7 cellular contexts compared by ENCODE assay signal in the genomic region with DNA sequence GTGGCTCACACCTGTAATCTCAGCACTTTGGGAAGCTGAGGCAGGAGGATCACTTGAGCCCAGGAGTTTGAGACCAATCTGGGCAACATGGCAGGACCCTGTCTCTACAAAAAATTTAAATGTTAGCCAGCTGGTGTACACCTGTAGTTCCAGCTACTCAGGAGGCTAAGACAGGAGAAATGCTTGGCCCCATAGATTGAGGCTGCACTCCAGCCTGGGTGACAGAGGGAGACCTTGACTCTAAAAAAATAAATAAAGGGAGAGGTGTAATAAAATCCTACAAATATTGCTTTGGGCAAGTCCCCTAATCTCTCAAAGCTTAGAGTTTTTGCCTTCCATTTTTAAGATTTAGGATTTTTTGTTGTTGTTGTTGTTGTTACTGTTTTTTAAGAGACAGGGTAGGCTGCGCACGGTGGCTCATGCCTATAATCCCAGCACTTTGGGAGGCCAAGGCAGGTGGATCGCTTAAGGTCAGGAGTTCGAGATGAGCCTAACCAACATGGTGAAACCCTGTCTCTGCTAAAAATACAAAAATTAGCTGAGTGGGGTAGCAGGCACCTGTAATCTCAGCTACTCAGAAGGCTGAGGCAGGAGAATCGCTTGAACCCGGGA. TPM values are rescaled to one million over a fixed set of nuclear protein-coding genes. Genes with fewer than 3 reads are reported as not detected.
A peak's percentile ranks its signal among the peaks of the same experiment; 100 is the strongest.
DNase-seq lines count a peak whose midpoint lies in the region; ATAC-seq and TF ChIP-seq lines count a peak whose summit lies in the region.
"Not testable (repeated sequence)": the region's sequence is repeated elsewhere in the genome, so short reads cannot be mapped to it uniquely, and the experiment has no call there.

No MANE protein-coding gene starts in this region.

- H3K18ac ChIP-seq in trophoblast cell (ENCODE audit: low read length) = not testable (repeated sequence)

- TF ChIP-seq CTCF in GM23338 (conservative IDR thresholded peaks at IDR 0.05; ENCODE audit: low read depth in 2 of 2); HEK293 (tag by site-specific recombination; IDR thresholded peaks at IDR 0.05); endodermal cell (conservative IDR thresholded peaks at IDR 0.05); nephron progenitor cell (IDR thresholded peaks at IDR 0.05); osteocyte (IDR thresholded peaks at IDR 0.05): not testable (repeated sequence)

- H3K9me3 Mint-ChIP-seq in GM23338; endodermal cell; nephron progenitor cell; osteocyte (ENCODE audit: unreplicated experiment): not testable (repeated sequence)

- WGBS in endodermal cell (ENCODE audit: insufficient coverage in 1 of 2, insufficient read length in 1 of 2), 2 experiments = 94 to 95% methylated on average over 6 of the region's 6 CpGs
- no CpG with 5 or more reads among the region's 6 CpGs for WGBS in trophoblast cell (ENCODE audit: extremely low coverage, insufficient coverage, insufficient read length)

- CTCF ChIA-PET in HEK293 (lab: Yijun Ruan, JAX) = not testable (repeated sequence)

- H3F3A ChIP-seq in GM23338 (replicated peaks; ENCODE audit: low read depth) = not testable (repeated sequence)

- H4K8ac ChIP-seq in trophoblast cell (ENCODE audit: low read depth, low read length) = not testable (repeated sequence)

- 0 out of 2 replicates have a peak overlapping the region, but pooled peaks have one; percentile 45 for H3K27ac ChIP-seq in GM23338 (ENCODE audit: low read depth)
- not testable (repeated sequence) for H3K27ac ChIP-seq in HEK293 (ENCODE audit: extremely low read depth, low read depth, low read length); endodermal cell (ENCODE audit: low read depth, low read length); trophoblast cell (ENCODE audit: low read depth, low read length)

- H2BK5ac ChIP-seq in trophoblast cell (ENCODE audit: low read depth, low read length, poor library complexity) = not testable (repeated sequence)

- not testable (repeated sequence) for H3K4me3 Mint-ChIP-seq in GM23338; endodermal cell; nephron progenitor cell; osteocyte (ENCODE audit: unreplicated experiment)

- not testable (repeated sequence) for H2BK12ac ChIP-seq in trophoblast cell (ENCODE audit: low read length)

- H3K14ac ChIP-seq in trophoblast cell (ENCODE audit: low read length) = not testable (repeated sequence)

- peaks cover 25% of the 10 kb centered on the region for H3K4me1 Mint-ChIP-seq in GM23338
- peaks cover 20% of the 10 kb centered on the region for H3K4me1 Mint-ChIP-seq in endodermal cell
- H3K4me1 Mint-ChIP-seq in nephron progenitor cell = peaks cover 34% of the 10 kb centered on the region
- H3K4me1 Mint-ChIP-seq in osteocyte (ENCODE audit: unreplicated experiment) = peaks cover 40% of the 10 kb centered on the region

- peaks cover 20% of the 10 kb centered on the region for H3K4me1 ChIP-seq in GM23338 (ENCODE audit: insufficient read depth)
- peaks cover 21% of the 10 kb centered on the region for H3K4me1 ChIP-seq in HEK293 (ENCODE audit: control insufficient read depth, insufficient read depth, low read length)
- not testable (repeated sequence) for H3K4me1 ChIP-seq in endodermal cell (ENCODE audit: control insufficient read depth, insufficient read depth, low read length); trophoblast cell (ENCODE audit: control insufficient read depth in 1 of 2, insufficient read depth in 2 of 2, low read length in 2 of 2)

- not testable (repeated sequence) for H3K36me3 Mint-ChIP-seq in GM23338 (ENCODE audit: low read depth); endodermal cell (ENCODE audit: low read depth); osteocyte (ENCODE audit: unreplicated experiment)
- peaks cover 23% of the 10 kb centered on the region for H3K36me3 Mint-ChIP-seq in nephron progenitor cell (ENCODE audit: low read depth)

- H3K9ac ChIP-seq in endodermal cell (ENCODE audit: extremely low read depth, low read length, poor library complexity, severe bottlenecking); trophoblast cell (ENCODE audit: low read length): not testable (repeated sequence)

- DNase-seq in GM23338 (ENCODE audit: low spot score); endodermal cell; nephron progenitor cell; osteocyte (ENCODE audit: extremely low spot score, unreplicated experiment); trophoblast cell: not testable (repeated sequence)
- DNase-seq in mesenteric fat pad (ENCODE audit: low spot score) = peak; percentile 4

- not testable (repeated sequence) for ATAC-seq in GM23338

- H2AFZ ChIP-seq in GM23338; trophoblast cell (ENCODE audit: insufficient read depth, low read length, poor library complexity): not testable (repeated sequence)

- not testable (repeated sequence) for H3K9me2 ChIP-seq in GM23338 (ENCODE audit: insufficient read depth)

- H3K36me3 ChIP-seq in GM23338 (ENCODE audit: insufficient read depth); HEK293 (ENCODE audit: control insufficient read depth in 2 of 2, insufficient read depth in 1 of 2, low read length in 2 of 2); endodermal cell (ENCODE audit: control insufficient read depth, insufficient read depth, low read length); trophoblast cell (ENCODE audit: control insufficient read depth in 1 of 2, insufficient read depth in 2 of 2, low read length in 2 of 2): not testable (repeated sequence)

- not testable (repeated sequence) for H3K27me3 Mint-ChIP-seq in GM23338 (ENCODE audit: insufficient read depth, low read depth, poor library complexity); endodermal cell (ENCODE audit: insufficient read depth); nephron progenitor cell (ENCODE audit: low read depth, poor library complexity); osteocyte (ENCODE audit: unreplicated experiment)

- peaks cover 60% of the 10 kb centered on the region for H4K20me1 ChIP-seq in GM23338 (replicated peaks; ENCODE audit: insufficient read depth)

- H3K27me3 ChIP-seq in GM23338 (ENCODE audit: insufficient read depth); endodermal cell (ENCODE audit: control insufficient read depth, insufficient read depth, low read length, poor library complexity, severe bottlenecking); trophoblast cell (ENCODE audit: insufficient read depth, low read length): not testable (repeated sequence)

- not testable (repeated sequence) for H3K4me3 ChIP-seq in GM23338; HEK293 (ENCODE audit: low read depth, low read length); endodermal cell (ENCODE audit: low read length); trophoblast cell (ENCODE audit: low read depth, low read length)

- H3K23ac ChIP-seq in trophoblast cell (ENCODE audit: low read length) = not testable (repeated sequence)

- H3K9me3 ChIP-seq in HEK293 (ENCODE audit: control insufficient read depth, insufficient read depth, low read depth, low read length); endodermal cell (ENCODE audit: control insufficient read depth, low read length); trophoblast cell (ENCODE audit: insufficient read depth, low read depth, low read length): not testable (repeated sequence)

- POLR2A ChIA-PET in HEK293 (lab: Yijun Ruan, JAX) = not testable (repeated sequence)

- H4K91ac ChIP-seq in trophoblast cell (ENCODE audit: low read depth, low read length) = not testable (repeated sequence)

- H3K4ac ChIP-seq in trophoblast cell (ENCODE audit: low read depth, low read length) = peak overlapping the region; percentile 47

- H3K79me2 ChIP-seq in GM23338 (replicated peaks; ENCODE audit: insufficient read depth) (peaks cover 100% of the 10 kb centered on the region), trophoblast cell (ENCODE audit: control insufficient read depth, insufficient read depth, low read length, poor library complexity) (peaks cover 20% of the 10 kb centered on the region)

- not testable (repeated sequence) for H3K79me1 ChIP-seq in trophoblast cell (ENCODE audit: low read length)

- not testable (repeated sequence) for H4K12ac ChIP-seq in trophoblast cell (ENCODE audit: low read depth, low read length)

- H3K4me2 ChIP-seq in GM23338; trophoblast cell (ENCODE audit: low read length): not testable (repeated sequence)

- not testable (repeated sequence) for H3K27ac Mint-ChIP-seq in GM23338
- peak overlapping the region; percentile 26 for H3K27ac Mint-ChIP-seq in endodermal cell
- peak overlapping the region; percentile 32 for H3K27ac Mint-ChIP-seq in nephron progenitor cell
- peak overlapping the region; percentile 31 for H3K27ac Mint-ChIP-seq in osteocyte (ENCODE audit: unreplicated experiment)

- not testable (repeated sequence) for H2BK120ac ChIP-seq in trophoblast cell (ENCODE audit: insufficient read depth, low read length, poor library complexity)

- not testable (repeated sequence) for H2AK5ac ChIP-seq in trophoblast cell (ENCODE audit: low read length)

TF ChIP-seq in HEK293, 187 proteins besides CTCF, POLR2A, EP300 and RAD21 (continues in another document):
- peak; percentile 99 for TF ChIP-seq ZFP37 (tag by site-specific recombination; IDR thresholded peaks at IDR 0.05)

RNA-seq across cellular contexts. Expression of gene ATXN2, which starts 7.6 kb away (rescaled TPM):
- total RNA-seq in GM23338 (2014; rRNA removed; shearing (Covaris generic)) = 44.8 and 52.9 TPM in 2 replicates
- polyA plus RNA-seq in GM23338 (2016; fragmentation: Nextera tagmentation; extraction: Ambion mirVana) = 59.5 and 61.0 TPM in 2 replicates
- total RNA-seq in endodermal cell = 10 to 100 TPM; 85.7 to 87.3 TPM
- polyA plus RNA-seq in endodermal cell (2013, experiment 1 of 2) = 66.0 TPM
- polyA plus RNA-seq in endodermal cell (2013, experiment 2 of 2) = 60.3 TPM
- total RNA-seq in mesenteric fat pad = 82.1 TPM
- 76.7 and 78.9 TPM in 2 replicates for total RNA-seq in osteocyte
- polyA plus RNA-seq in trophoblast cell (2013) = 57.3 and 58.0 TPM in 2 replicates
